Comparison of ENCODE assay signal across 8 cellular contexts in genomic region chr22:17057959-17058814, GRCh38. TPM values are rescaled to one million over a fixed set of nuclear protein-coding genes. Genes with fewer than 3 reads are reported as not detected.
DNase-seq lines count a peak whose midpoint lies in the region; ATAC-seq, FAIRE-seq and TF ChIP-seq lines count a peak whose summit lies in the region.

No MANE protein-coding gene starts in this region.

- no peak for ATAC-seq in HG03571 (IDR thresholded peaks at IDR 0.05; ENCODE audit: unreplicated experiment)

- FAIRE-seq in A204.1 (lab: Jason Lieb, UNC) (peak; percentile 79), kidney (lab: Jason Lieb, UNC) (no peak)

- TF ChIP-seq CTCF in GM12875 (IDR thresholded peaks at IDR 0.05; ENCODE audit: borderline replicate concordance, insufficient read depth, low read depth, low read length) (peak; percentile 87), VCaP (conservative IDR thresholded peaks at IDR 0.05) (peak; percentile 98), kidney (IDR thresholded peaks at IDR 0.05; ENCODE audit: borderline replicate concordance, extremely low read depth, insufficient read depth) (peak; percentile 71)

- peak; percentile 6 for DNase-seq in NCI-H128 (lab: John Stamatoyannopoulos, UW; ENCODE audit: unreplicated experiment)
- DNase-seq in central memory CD4-positive, alpha-beta T cell: peak; percentile 17
- DNase-seq in kidney: no peak
- DNase-seq in stimulated activated CD4-positive, alpha-beta T cell treated with anti-CD3 and anti-CD28 coated beads, Interleukin-1b, Interleukin-23, amount 100 ng/mL, for 48 hours: peak; percentile 34

- intact Hi-C loops in kidney (cut with DNase I): no loop called here

- no peak overlapping the region for H3K9ac ChIP-seq in kidney (ENCODE audit: low read length in 2 of 2)

- H3K27ac ChIP-seq in VCaP: peak overlapping the region; percentile 61
- no peak overlapping the region for H3K27ac ChIP-seq in kidney (ENCODE audit: low read depth in 2 of 2, low read length in 2 of 2)

- H3K9me3 ChIP-seq in kidney (ENCODE audit: control insufficient read depth in 1 of 2, low read length in 2 of 2): no peaks in the 10 kb centered on the region

- H3K36me3 ChIP-seq in kidney (ENCODE audit: control insufficient read depth in 1 of 2, insufficient read depth in 2 of 2, low read length in 2 of 2): no peaks in the 10 kb centered on the region

- no peaks in the 10 kb centered on the region for H3K4me1 ChIP-seq in kidney (ENCODE audit: control insufficient read depth in 1 of 2, insufficient read depth in 1 of 2, low read depth in 1 of 2, low read length in 2 of 2)

- no peak overlapping the region for H3K4me3 ChIP-seq in GM12875 (ENCODE audit: low read depth, low read length)
- H3K4me3 ChIP-seq in kidney (ENCODE audit: low read length in 2 of 2): no peak overlapping the region

RNA-seq across cellular contexts. Expression of gene IL17RA, which starts 26.6 kb away (rescaled TPM):
- total RNA-seq in kidney: 26.8 TPM
- 4.2 TPM for polyA plus RNA-seq in kidney (ENCODE audit: insufficient read depth, low read depth, low replicate concordance)

RNA-seq across cellular contexts. Expression of gene GAB4, which starts 50.2 kb away (rescaled TPM):
- total RNA-seq in kidney: not detected
- polyA plus RNA-seq in kidney (ENCODE audit: insufficient read depth, low read depth, low replicate concordance): not detected
